ENCODE assay signal across 1 cellular context in the genomic region with DNA sequence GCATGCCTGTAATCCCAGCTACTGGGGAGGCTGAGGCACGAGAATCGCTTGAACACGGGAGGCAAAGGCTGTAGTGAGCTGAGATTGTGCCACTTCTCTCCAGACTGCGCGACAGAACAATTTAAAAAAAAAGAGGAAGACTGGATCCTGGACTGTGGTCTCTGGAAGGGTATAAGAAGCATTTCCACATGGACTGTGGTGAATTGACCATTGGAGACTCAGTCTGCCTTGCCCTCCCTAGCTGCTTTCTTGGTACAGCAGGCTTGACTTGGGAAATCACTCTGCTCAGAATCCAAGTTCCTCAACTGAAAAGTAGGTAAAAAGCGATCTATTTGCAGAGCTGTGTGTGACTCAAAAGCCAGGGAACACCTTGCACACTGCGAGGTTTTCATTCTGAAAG.
A peak's percentile ranks its signal among the peaks of the same experiment; 100 is the strongest.
TF ChIP-seq lines count a peak whose summit lies in the region.

No MANE protein-coding gene starts in this region.

TF ChIP-seq in HepG2, 621 proteins besides CTCF, POLR2A, EP300 and RAD21:
- TF ChIP-seq, protein P1, sequence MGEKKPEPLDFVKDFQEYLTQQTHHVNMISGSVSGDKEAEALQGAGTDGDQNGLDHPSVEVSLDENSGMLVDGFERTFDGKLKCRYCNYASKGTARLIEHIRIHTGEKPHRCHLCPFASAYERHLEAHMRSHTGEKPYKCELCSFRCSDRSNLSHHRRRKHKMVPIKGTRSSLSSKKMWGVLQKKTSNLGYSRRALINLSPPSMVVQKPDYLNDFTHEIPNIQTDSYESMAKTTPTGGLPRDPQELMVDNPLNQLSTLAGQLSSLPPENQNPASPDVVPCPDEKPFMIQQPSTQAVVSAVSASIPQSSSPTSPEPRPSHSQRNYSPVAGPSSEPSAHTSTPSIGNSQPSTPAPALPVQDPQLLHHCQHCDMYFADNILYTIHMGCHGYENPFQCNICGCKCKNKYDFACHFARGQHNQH (CRISPR knock-in tag; IDR thresholded peaks at IDR 0.05): no peak
- TF ChIP-seq HOXD1 (CRISPR knock-in tag; IDR thresholded peaks at IDR 0.05): peak; percentile 13; the same call in 1 of the 2 replicates
- TF ChIP-seq, protein P2, sequence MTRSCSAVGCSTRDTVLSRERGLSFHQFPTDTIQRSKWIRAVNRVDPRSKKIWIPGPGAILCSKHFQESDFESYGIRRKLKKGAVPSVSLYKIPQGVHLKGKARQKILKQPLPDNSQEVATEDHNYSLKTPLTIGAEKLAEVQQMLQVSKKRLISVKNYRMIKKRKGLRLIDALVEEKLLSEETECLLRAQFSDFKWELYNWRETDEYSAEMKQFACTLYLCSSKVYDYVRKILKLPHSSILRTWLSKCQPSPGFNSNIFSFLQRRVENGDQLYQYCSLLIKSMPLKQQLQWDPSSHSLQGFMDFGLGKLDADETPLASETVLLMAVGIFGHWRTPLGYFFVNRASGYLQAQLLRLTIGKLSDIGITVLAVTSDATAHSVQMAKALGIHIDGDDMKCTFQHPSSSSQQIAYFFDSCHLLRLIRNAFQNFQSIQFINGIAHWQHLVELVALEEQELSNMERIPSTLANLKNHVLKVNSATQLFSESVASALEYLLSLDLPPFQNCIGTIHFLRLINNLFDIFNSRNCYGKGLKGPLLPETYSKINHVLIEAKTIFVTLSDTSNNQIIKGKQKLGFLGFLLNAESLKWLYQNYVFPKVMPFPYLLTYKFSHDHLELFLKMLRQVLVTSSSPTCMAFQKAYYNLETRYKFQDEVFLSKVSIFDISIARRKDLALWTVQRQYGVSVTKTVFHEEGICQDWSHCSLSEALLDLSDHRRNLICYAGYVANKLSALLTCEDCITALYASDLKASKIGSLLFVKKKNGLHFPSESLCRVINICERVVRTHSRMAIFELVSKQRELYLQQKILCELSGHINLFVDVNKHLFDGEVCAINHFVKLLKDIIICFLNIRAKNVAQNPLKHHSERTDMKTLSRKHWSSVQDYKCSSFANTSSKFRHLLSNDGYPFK (CRISPR knock-in tag; IDR thresholded peaks at IDR 0.05; ENCODE audit: borderline replicate concordance): no peak
- no peak for TF ChIP-seq TSC22D2 (CRISPR knock-in tag; IDR thresholded peaks at IDR 0.05; ENCODE audit: borderline replicate concordance)
- no peak for TF ChIP-seq ZFP90 (CRISPR knock-in tag; IDR thresholded peaks at IDR 0.05; ENCODE audit: borderline replicate concordance)
- no peak for TF ChIP-seq NR0B2 (CRISPR knock-in tag; IDR thresholded peaks at IDR 0.05)
- TF ChIP-seq ZNF337 (CRISPR knock-in tag; IDR thresholded peaks at IDR 0.05; ENCODE audit: borderline replicate concordance, low read depth): no peak
- TF ChIP-seq ZNF460 (CRISPR knock-in tag; IDR thresholded peaks at IDR 0.05; ENCODE audit: borderline replicate concordance): no peak
- no peak for TF ChIP-seq NR1H2 (CRISPR knock-in tag; IDR thresholded peaks at IDR 0.05; ENCODE audit: borderline replicate concordance, low read depth)
- no peak for TF ChIP-seq ARNTL (CRISPR knock-in tag; IDR thresholded peaks at IDR 0.05)
- TF ChIP-seq, protein P3, sequence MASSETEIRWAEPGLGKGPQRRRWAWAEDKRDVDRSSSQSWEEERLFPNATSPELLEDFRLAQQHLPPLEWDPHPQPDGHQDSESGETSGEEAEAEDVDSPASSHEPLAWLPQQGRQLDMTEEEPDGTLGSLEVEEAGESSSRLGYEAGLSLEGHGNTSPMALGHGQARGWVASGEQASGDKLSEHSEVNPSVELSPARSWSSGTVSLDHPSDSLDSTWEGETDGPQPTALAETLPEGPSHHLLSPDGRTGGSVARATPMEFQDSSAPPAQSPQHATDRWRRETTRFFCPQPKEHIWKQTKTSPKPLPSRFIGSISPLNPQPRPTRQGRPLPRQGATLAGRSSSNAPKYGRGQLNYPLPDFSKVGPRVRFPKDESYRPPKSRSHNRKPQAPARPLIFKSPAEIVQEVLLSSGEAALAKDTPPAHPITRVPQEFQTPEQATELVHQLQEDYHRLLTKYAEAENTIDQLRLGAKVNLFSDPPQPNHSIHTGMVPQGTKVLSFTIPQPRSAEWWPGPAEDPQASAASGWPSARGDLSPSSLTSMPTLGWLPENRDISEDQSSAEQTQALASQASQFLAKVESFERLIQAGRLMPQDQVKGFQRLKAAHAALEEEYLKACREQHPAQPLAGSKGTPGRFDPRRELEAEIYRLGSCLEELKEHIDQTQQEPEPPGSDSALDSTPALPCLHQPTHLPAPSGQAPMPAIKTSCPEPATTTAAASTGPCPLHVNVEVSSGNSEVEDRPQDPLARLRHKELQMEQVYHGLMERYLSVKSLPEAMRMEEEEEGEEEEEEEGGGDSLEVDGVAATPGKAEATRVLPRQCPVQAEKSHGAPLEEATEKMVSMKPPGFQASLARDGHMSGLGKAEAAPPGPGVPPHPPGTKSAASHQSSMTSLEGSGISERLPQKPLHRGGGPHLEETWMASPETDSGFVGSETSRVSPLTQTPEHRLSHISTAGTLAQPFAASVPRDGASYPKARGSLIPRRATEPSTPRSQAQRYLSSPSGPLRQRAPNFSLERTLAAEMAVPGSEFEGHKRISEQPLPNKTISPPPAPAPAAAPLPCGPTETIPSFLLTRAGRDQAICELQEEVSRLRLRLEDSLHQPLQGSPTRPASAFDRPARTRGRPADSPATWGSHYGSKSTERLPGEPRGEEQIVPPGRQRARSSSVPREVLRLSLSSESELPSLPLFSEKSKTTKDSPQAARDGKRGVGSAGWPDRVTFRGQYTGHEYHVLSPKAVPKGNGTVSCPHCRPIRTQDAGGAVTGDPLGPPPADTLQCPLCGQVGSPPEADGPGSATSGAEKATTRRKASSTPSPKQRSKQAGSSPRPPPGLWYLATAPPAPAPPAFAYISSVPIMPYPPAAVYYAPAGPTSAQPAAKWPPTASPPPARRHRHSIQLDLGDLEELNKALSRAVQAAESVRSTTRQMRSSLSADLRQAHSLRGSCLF (CRISPR knock-in tag; IDR thresholded peaks at IDR 0.05; ENCODE audit: borderline replicate concordance): no peak
- TF ChIP-seq CSRNP1 (CRISPR knock-in tag; IDR thresholded peaks at IDR 0.05): no peak
- TF ChIP-seq RFX1 (IDR thresholded peaks at IDR 0.05): no peak
- TF ChIP-seq ZNF652 (CRISPR knock-in tag; IDR thresholded peaks at IDR 0.05; ENCODE audit: borderline replicate concordance, low read depth): no peak
- TF ChIP-seq ZNF160 (CRISPR knock-in tag; IDR thresholded peaks at IDR 0.05): 0 out of 2 replicates have a peak, but pooled peaks have one; percentile 42
- TF ChIP-seq ZFP91 (CRISPR knock-in tag; IDR thresholded peaks at IDR 0.05; ENCODE audit: borderline replicate concordance): no peak
- TF ChIP-seq, protein P4, sequence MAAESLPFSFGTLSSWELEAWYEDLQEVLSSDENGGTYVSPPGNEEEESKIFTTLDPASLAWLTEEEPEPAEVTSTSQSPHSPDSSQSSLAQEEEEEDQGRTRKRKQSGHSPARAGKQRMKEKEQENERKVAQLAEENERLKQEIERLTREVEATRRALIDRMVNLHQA (CRISPR knock-in tag; IDR thresholded peaks at IDR 0.05): no peak
